ENCODE assay signal across 14 cellular contexts in genomic region chr17:65696739-65697394, GRCh38.
DNase-seq lines count a peak whose midpoint lies in the region; FAIRE-seq and TF ChIP-seq lines count a peak whose summit lies in the region.
"Had no signal": no experiment of that assay in that cellular context is flagged by ENCODE, and none has a peak within 500 bp of the region (broad histone marks: within the 10 kb centered on the region; RNA-seq: fewer than 3 reads in every experiment).

No MANE protein-coding gene starts in this region.

- H3K27me3 ChIP-seq in tibial artery, result no peaks in the 10 kb centered on the region
- H3K27me3 ChIP-seq: heart left ventricle had no signal

- FAIRE-seq in urothelium cell line (lab: Jason Lieb, UNC), result peak; percentile 20

- no peaks in the 10 kb centered on the region for H3K36me3 ChIP-seq in tibial artery
- H3K36me3 ChIP-seq: heart left ventricle had no signal

- H3K9me3 ChIP-seq in tibial artery, result no peaks in the 10 kb centered on the region
- H3K9me3 ChIP-seq: heart left ventricle, mucosa of descending colon had no signal

- peak; percentile 19 for DNase-seq in DMS53 (lab: John Stamatoyannopoulos, UW)
- DNase-seq in DMS53 treated with DMSO at 0.1 percent for 48 hours (lab: John Stamatoyannopoulos, UW; ENCODE audit: unreplicated experiment), result no peak
- peak; percentile 8 for DNase-seq in hepatic stellate cell (ENCODE audit: low spot score)
- DNase-seq in urothelium cell line (ENCODE audit: low spot score), result peak; percentile 65
- no peak for DNase-seq in NCI-H2029 (lab: John Stamatoyannopoulos, UW)
- no peak for DNase-seq in tibial artery
- no peak for DNase-seq in NCI-H345 treated with DMSO at 0.1 percent for 48 hours (lab: John Stamatoyannopoulos, UW; ENCODE audit: unreplicated experiment)
- DNase-seq: activated T-cell treated with anti-CD3 and anti-CD28 coated beads, Interleukin-2, amount 50 U/mL, for 48 hours; GDM1; heart left ventricle; stimulated activated CD4-positive, alpha-beta T cell treated with anti-CD3 and anti-CD28 coated beads, Interleukin-12 subunit alpha, Interleukin-12 subunit beta, amount 100 ng/mL, for 4 hours had no signal

- peak overlapping the region; percentile 79 for H3K27ac ChIP-seq in VCaP
- no peak overlapping the region for H3K27ac ChIP-seq in tibial artery
- H3K27ac ChIP-seq: 22Rv1, heart left ventricle had no signal

- no peaks in the 10 kb centered on the region for H3K4me1 ChIP-seq in tibial artery

- no peak for TF ChIP-seq CTCF in VCaP (conservative IDR thresholded peaks at IDR 0.05)
- TF ChIP-seq CTCF in tibial artery (IDR thresholded peaks at IDR 0.05), result no peak

- intact Hi-C loops in tibial artery (cut with DNase I; ENCODE audit: low total_unique reads), result no loop called here

- H3K4me3 ChIP-seq in tibial artery, result no peak overlapping the region
- H3K4me3 ChIP-seq: heart left ventricle, mucosa of descending colon had no signal

Comparison
In these comparisons a context has a peak if more than half of its experiments do, and no peak if none do; other contexts are left out.
1. DNase-seq: peak in DMS53 (single experiment), hepatic stellate cell (single experiment) and urothelium cell line (single experiment); none in DMS53 treated with DMSO at 0.1 percent for 48 hours (single experiment), NCI-H2029 (single experiment), tibial artery (0 of 2) and NCI-H345 treated with DMSO at 0.1 percent for 48 hours (single experiment).